In genomic region chr10:79335470-79336235, GRCh38 we compare ENCODE assay signal across 11 cellular contexts. TPM values are rescaled to one million over a fixed set of nuclear protein-coding genes. Genes with fewer than 3 reads are reported as not detected.
DNase-seq lines count a peak whose midpoint lies in the region; ATAC-seq and TF ChIP-seq lines count a peak whose summit lies in the region.
"Had no signal": no experiment of that assay in that cellular context is flagged by ENCODE, and none has a peak within 500 bp of the region (broad histone marks: within the 10 kb centered on the region; RNA-seq: fewer than 3 reads in every experiment).

No MANE protein-coding gene starts in this region.

- peak; percentile 79 for TF ChIP-seq EP300 in Ishikawa (IDR thresholded peaks at IDR 0.05; ENCODE audit: borderline replicate concordance)

- peak overlapping the region; percentile 85 for H3K27ac Mint-ChIP-seq in activated T-helper 17 cell treated with anti-CD3 and anti-CD28 coated beads, Interleukin-2, amount 50 U/mL, for 72 hours
- no peak overlapping the region for H3K27ac Mint-ChIP-seq in activated CD4-positive, alpha-beta T cell treated with anti-CD3 and anti-CD28 coated beads for 36 hours

- H3K27me3 Mint-ChIP-seq in activated T-helper 17 cell treated with anti-CD3 and anti-CD28 coated beads, Interleukin-2, amount 50 U/mL, for 72 hours: no peaks in the 10 kb centered on the region
- H3K27me3 Mint-ChIP-seq in activated CD4-positive, alpha-beta T cell treated with anti-CD3 and anti-CD28 coated beads for 36 hours: no peaks in the 10 kb centered on the region

- peak; percentile 96 for DNase-seq in left lobe of liver (ENCODE audit: low spot score)
- DNase-seq in putamen (ENCODE audit: low spot score): peak; percentile 98
- no peak for DNase-seq in SW 1271 (lab: John Stamatoyannopoulos, UW)
- DNase-seq in activated CD4-positive, alpha-beta T cell treated with anti-CD3 and anti-CD28 coated beads for 36 hours: no peak
- DNase-seq: DMS53; effector CD4-positive, alpha-beta T cell; stimulated activated CD4-positive, alpha-beta T cell treated with anti-CD3 and anti-CD28 coated beads, Interleukin-15, amount 100 ng/mL, for 24 hours had no signal

- intact Hi-C loops in activated CD4-positive, alpha-beta T cell treated with anti-CD3 and anti-CD28 coated beads for 36 hours (cut with DNase I, micrococcal nuclease): no loop called here

- no peak overlapping the region for H3K4me3 Mint-ChIP-seq in activated T-helper 17 cell treated with anti-CD3 and anti-CD28 coated beads, Interleukin-2, amount 50 U/mL, for 72 hours
- H3K4me3 Mint-ChIP-seq in activated CD4-positive, alpha-beta T cell treated with anti-CD3 and anti-CD28 coated beads for 36 hours: no peak overlapping the region

- CTCF ChIA-PET in activated CD4-positive, alpha-beta T cell treated with anti-CD3 and anti-CD28 coated beads for 36 hours (lab: Charles Lee): interaction anchor here (1.2 to 5.3 kb wide), 3 partner anchors 10 to 15 kb away, joined by 4 to 50 read pairs (median 26); partner anchors contain the start of gene PPIF

- no peak; the same call in 1 of the 2 replicates for TF ChIP-seq RAD21 in Ishikawa (IDR thresholded peaks at IDR 0.05; ENCODE audit: low read depth)

- no peak for ATAC-seq in activated T-helper 17 cell treated with anti-CD3 and anti-CD28 coated beads, Interleukin-2, amount 50 U/mL, for 72 hours (replicated peaks)
- ATAC-seq in left lobe of liver (peak; percentile 92), HG02642 (IDR thresholded peaks at IDR 0.05; ENCODE audit: poor library complexity, unreplicated experiment) (no peak), GM21717 (IDR thresholded peaks at IDR 0.05; ENCODE audit: unreplicated experiment) (no peak)
- ATAC-seq in activated CD4-positive, alpha-beta T cell treated with anti-CD3 and anti-CD28 coated beads for 36 hours: no peak

- no peaks in the 10 kb centered on the region for H3K36me3 Mint-ChIP-seq in activated T-helper 17 cell treated with anti-CD3 and anti-CD28 coated beads, Interleukin-2, amount 50 U/mL, for 72 hours (ENCODE audit: low read depth)
- no peaks in the 10 kb centered on the region for H3K36me3 Mint-ChIP-seq in activated CD4-positive, alpha-beta T cell treated with anti-CD3 and anti-CD28 coated beads for 36 hours (ENCODE audit: low read depth)

- peaks cover 18% of the 10 kb centered on the region for H3K4me1 Mint-ChIP-seq in activated T-helper 17 cell treated with anti-CD3 and anti-CD28 coated beads, Interleukin-2, amount 50 U/mL, for 72 hours
- H3K4me1 Mint-ChIP-seq in activated CD4-positive, alpha-beta T cell treated with anti-CD3 and anti-CD28 coated beads for 36 hours: peaks cover 31% of the 10 kb centered on the region

- H3K9me3 Mint-ChIP-seq in activated T-helper 17 cell treated with anti-CD3 and anti-CD28 coated beads, Interleukin-2, amount 50 U/mL, for 72 hours: no peaks in the 10 kb centered on the region
- peaks cover 7% of the 10 kb centered on the region for H3K9me3 Mint-ChIP-seq in activated CD4-positive, alpha-beta T cell treated with anti-CD3 and anti-CD28 coated beads for 36 hours (ENCODE audit: low read depth)

- POLR2A ChIA-PET in activated CD4-positive, alpha-beta T cell treated with anti-CD3 and anti-CD28 coated beads for 36 hours (lab: Charles Lee): interaction anchor here (1.5 kb wide), 1 partner anchor 13 kb away, joined by 7 read pairs; no protein-coding TSS in a partner anchor

TF ChIP-seq in Ishikawa, 13 proteins besides CTCF, POLR2A, EP300 and RAD21:
- TF ChIP-seq TCF12 (IDR thresholded peaks at IDR 0.05; ENCODE audit: low read depth) (peak; percentile 89), CREB1 (IDR thresholded peaks at IDR 0.05; ENCODE audit: low read depth) (no peak), FOXM1 (IDR thresholded peaks at IDR 0.05; ENCODE audit: borderline replicate concordance, low read depth) (peak; percentile 67), NFIC (IDR thresholded peaks at IDR 0.05) (peak; percentile 59; the same call in 1 of the 2 replicates), EGR1 (IDR thresholded peaks at IDR 0.05) (no peak), TAF1 (IDR thresholded peaks at IDR 0.05; ENCODE audit: low read depth) (no peak), YY1 (IDR thresholded peaks at IDR 0.05; ENCODE audit: low read depth) (no peak), CEBPB (IDR thresholded peaks at IDR 0.05) (no peak; the same call in 1 of the 2 replicates), ZBTB7A (IDR thresholded peaks at IDR 0.05; ENCODE audit: low read depth) (peak; percentile 61; the same call in 1 of the 2 replicates), TEAD4 (IDR thresholded peaks at IDR 0.05) (peak; percentile 44; the same call in 1 of the 2 replicates)
- TF ChIP-seq, protein P1, sequence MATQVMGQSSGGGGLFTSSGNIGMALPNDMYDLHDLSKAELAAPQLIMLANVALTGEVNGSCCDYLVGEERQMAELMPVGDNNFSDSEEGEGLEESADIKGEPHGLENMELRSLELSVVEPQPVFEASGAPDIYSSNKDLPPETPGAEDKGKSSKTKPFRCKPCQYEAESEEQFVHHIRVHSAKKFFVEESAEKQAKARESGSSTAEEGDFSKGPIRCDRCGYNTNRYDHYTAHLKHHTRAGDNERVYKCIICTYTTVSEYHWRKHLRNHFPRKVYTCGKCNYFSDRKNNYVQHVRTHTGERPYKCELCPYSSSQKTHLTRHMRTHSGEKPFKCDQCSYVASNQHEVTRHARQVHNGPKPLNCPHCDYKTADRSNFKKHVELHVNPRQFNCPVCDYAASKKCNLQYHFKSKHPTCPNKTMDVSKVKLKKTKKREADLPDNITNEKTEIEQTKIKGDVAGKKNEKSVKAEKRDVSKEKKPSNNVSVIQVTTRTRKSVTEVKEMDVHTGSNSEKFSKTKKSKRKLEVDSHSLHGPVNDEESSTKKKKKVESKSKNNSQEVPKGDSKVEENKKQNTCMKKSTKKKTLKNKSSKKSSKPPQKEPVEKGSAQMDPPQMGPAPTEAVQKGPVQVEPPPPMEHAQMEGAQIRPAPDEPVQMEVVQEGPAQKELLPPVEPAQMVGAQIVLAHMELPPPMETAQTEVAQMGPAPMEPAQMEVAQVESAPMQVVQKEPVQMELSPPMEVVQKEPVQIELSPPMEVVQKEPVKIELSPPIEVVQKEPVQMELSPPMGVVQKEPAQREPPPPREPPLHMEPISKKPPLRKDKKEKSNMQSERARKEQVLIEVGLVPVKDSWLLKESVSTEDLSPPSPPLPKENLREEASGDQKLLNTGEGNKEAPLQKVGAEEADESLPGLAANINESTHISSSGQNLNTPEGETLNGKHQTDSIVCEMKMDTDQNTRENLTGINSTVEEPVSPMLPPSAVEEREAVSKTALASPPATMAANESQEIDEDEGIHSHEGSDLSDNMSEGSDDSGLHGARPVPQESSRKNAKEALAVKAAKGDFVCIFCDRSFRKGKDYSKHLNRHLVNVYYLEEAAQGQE (IDR thresholded peaks at IDR 0.05; ENCODE audit: low read depth): no peak
- TF ChIP-seq, protein P2, sequence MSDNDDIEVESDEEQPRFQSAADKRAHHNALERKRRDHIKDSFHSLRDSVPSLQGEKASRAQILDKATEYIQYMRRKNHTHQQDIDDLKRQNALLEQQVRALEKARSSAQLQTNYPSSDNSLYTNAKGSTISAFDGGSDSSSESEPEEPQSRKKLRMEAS (IDR thresholded peaks at IDR 0.05): peak; percentile 75; the same call in 1 of the 2 replicates
- TF ChIP-seq, protein P3, sequence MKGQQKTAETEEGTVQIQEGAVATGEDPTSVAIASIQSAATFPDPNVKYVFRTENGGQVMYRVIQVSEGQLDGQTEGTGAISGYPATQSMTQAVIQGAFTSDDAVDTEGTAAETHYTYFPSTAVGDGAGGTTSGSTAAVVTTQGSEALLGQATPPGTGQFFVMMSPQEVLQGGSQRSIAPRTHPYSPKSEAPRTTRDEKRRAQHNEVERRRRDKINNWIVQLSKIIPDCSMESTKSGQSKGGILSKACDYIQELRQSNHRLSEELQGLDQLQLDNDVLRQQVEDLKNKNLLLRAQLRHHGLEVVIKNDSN (IDR thresholded peaks at IDR 0.05): peak; percentile 34

RNA-seq across cellular contexts. Expression of gene PPIF, which starts 11.6 kb away (rescaled TPM):
- 100 to 1,000 TPM in 1 of 2 donors, 10 to 100 TPM in 1; 73.7 to 170 TPM for total RNA-seq in activated T-helper 17 cell treated with anti-CD3 and anti-CD28 coated beads, Interleukin-2, amount 50 U/mL, for 72 hours
- total RNA-seq in left lobe of liver: 93.4 TPM
- total RNA-seq in activated CD4-positive, alpha-beta T cell treated with anti-CD3 and anti-CD28 coated beads for 36 hours: 10 to 100 TPM; 92.3 to 96.1 TPM

Comparison
In these comparisons a context has a peak if more than half of its experiments do, and no peak if none do; other contexts are left out.
1. DNase-seq: peak in left lobe of liver (single experiment) and putamen (single experiment); none in SW 1271 (0 of 2) and activated CD4-positive, alpha-beta T cell treated with anti-CD3 and anti-CD28 coated beads for 36 hours (single experiment).